8 cellular contexts compared by ENCODE assay signal in the genomic region with DNA sequence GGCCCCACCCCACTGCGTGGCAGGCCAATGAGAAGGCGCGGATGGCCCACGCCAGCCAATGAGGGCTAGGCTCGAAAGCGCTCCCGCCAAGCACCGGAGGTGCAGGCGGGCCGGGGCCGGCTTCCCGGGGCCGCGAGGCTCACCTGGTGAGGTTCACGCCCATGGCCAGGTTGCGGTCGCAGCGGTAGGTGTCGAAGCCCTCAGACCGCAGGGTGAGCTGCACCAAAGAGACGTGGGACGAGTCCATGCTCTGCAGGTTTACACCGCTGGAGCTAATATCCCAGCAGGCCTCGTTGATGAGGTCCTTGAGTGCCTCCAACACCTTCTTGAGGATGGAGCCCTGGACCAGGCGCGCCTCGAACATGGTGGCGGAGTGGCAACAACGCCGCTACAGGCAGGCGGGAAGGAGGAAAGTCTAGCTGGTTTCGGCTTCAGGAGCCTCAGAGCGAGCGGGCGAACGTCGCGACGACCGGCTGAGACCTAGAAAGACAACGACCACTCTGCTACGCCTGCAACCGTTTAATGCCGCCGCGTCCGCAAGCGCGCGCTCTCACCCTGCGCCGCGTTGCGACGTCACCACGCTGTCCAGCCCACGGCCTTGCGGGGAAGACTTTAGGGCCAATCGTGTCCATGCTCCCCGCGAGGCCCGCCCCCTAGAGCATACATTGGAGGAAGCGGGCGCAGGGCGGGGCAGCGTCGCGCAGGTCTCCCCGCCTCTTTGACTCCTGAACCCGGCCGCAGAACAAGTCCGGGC. TPM values are rescaled to one million over a fixed set of nuclear protein-coding genes. Genes with fewer than 3 reads are reported as not detected.
A peak's percentile ranks its signal among the peaks of the same experiment; 100 is the strongest.
DNase-seq lines count a peak whose midpoint lies in the region; ATAC-seq and TF ChIP-seq lines count a peak whose summit lies in the region.

A gene (minus strand): TSS at position 524 of the 754 bp plus-strand sequence. CDS start 160 bp downstream, at position 364.

- whole genome bisulfite sequencing in testis, 2 donors = 0 to 1% methylated on average over 40 to 60 of the region's 72 CpGs

- peak within 1 kb of the TSS; percentile 86 to 92 for H3K4me3 ChIP-seq in testis

- H3K4me1 Mint-ChIP-seq in activated naive CD8-positive, alpha-beta T cell (ENCODE audit: low read depth) = peaks cover 36% of the 10 kb centered on the region

- ATAC-seq in HG02623 (IDR thresholded peaks at IDR 0.05; ENCODE audit: unreplicated experiment) (peak; percentile 91), omental fat pad (ENCODE audit: low FRiP score) (peak; percentile 100)

- H3K9me3 Mint-ChIP-seq in activated naive CD8-positive, alpha-beta T cell (ENCODE audit: low read depth) = no peaks in the 10 kb centered on the region

- DNase-seq in GM10248 (ENCODE audit: extremely low spot score) = peak; percentile 96
- DNase-seq in NCI-H1105 (lab: John Stamatoyannopoulos, UW) = peak; percentile 98
- peak; percentile 87 for DNase-seq in SKM-1 treated with dmso at 0.1 percent for 144 hours (lab: John Stamatoyannopoulos, UW; ENCODE audit: unreplicated experiment)
- no peak for DNase-seq in glomerular endothelial cell (ENCODE audit: extremely low read depth, low read depth, low spot score)
- peak; percentile 82 for DNase-seq in omental fat pad (ENCODE audit: low spot score)
- DNase-seq in testis = peak; percentile 99

- peaks cover 15% of the 10 kb centered on the region for H3K4me1 ChIP-seq in testis

- peak within 1 kb of the TSS; percentile 76 to 87 for H3K27ac ChIP-seq in testis

- peaks cover 20% of the 10 kb centered on the region for H3K36me3 Mint-ChIP-seq in activated naive CD8-positive, alpha-beta T cell

- CTCF ChIA-PET in GM10248 (lab: Yijun Ruan, JAX) = interaction anchor here (0.9 to 1.9 kb wide), 6 partner anchors 19 to 103 kb away, joined by 3 to 10 read pairs (median 4); no protein-coding TSS in a partner anchor

- no peaks in the 10 kb centered on the region for H3K27me3 ChIP-seq in testis

- no peaks in the 10 kb centered on the region for H3K36me3 ChIP-seq in testis (ENCODE audit: low read depth, missing control alignments)

- TF ChIP-seq POLR2A in testis (IDR thresholded peaks at IDR 0.05) = peak; percentile 79

- H3K4me3 Mint-ChIP-seq in activated naive CD8-positive, alpha-beta T cell = peak within 1 kb of the TSS; percentile 95

- H3K27ac Mint-ChIP-seq in activated naive CD8-positive, alpha-beta T cell = peak within 1 kb of the TSS; percentile 97

- H3K9me3 ChIP-seq in testis = no peaks in the 10 kb centered on the region

- POLR2A ChIA-PET in GM10248 (lab: Yijun Ruan, JAX) = interaction anchor here (0.5 to 2.1 kb wide), 8 partner anchors 9 to 126 kb away, joined by 3 to 10 read pairs (median 4); no protein-coding TSS in a partner anchor

- no peaks in the 10 kb centered on the region for H3K27me3 Mint-ChIP-seq in activated naive CD8-positive, alpha-beta T cell

- intact Hi-C loops in testis (cut with DNase I; ENCODE audit: low total_unique reads) = no loop called here

- TF ChIP-seq CTCF in GM10248 (IDR thresholded peaks at IDR 0.05; ENCODE audit: control extremely low read depth, extremely low read depth, low read depth, missing control alignments) (no peak), omental fat pad (IDR thresholded peaks at IDR 0.05) (no peak), testis (IDR thresholded peaks at IDR 0.05) (peak in 2 of 3 experiments; percentile 14 to 47)

RNA-seq across cellular contexts. Expression of the gene that starts here (rescaled TPM):
- total RNA-seq in glomerular endothelial cell = 101 and 102 TPM in 2 replicates
- total RNA-seq in omental fat pad = 10 to 100 TPM; 26.4 to 38.6 (median 30.9) TPM
- total RNA-seq in testis = 10 to 100 TPM; 55.4 to 65.0 TPM
- polyA plus RNA-seq in testis (ENCODE audit: insufficient read depth, low read depth, low replicate concordance) = 121 TPM

Comparison
In these comparisons a context has a peak if more than half of its experiments do, and no peak if none do; other contexts are left out.
1. CTCF ChIP-seq: peak in testis (2 of 3); none in GM10248 (single experiment) and omental fat pad (0 of 3).